In genomic region chr1:189678779-189679178, GRCh38 we compare ENCODE assay signal across 14 cellular contexts.
DNase-seq lines count a peak whose midpoint lies in the region; ATAC-seq and TF ChIP-seq lines count a peak whose summit lies in the region.
"Had no signal": no experiment of that assay in that cellular context is flagged by ENCODE, and none has a peak within 500 bp of the region (broad histone marks: within the 10 kb centered on the region; RNA-seq: fewer than 3 reads in every experiment).

No MANE protein-coding gene starts in this region.

- POLR2A ChIA-PET in Panc1 (lab: Charles Lee): no interaction called here
- POLR2A ChIA-PET in CD4-positive, alpha-beta T cell (lab: Charles Lee): no interaction called here

- no peak overlapping the region for H3K4me2 ChIP-seq in hepatocyte

- no peaks in the 10 kb centered on the region for H4K20me1 ChIP-seq in hepatocyte (ENCODE audit: insufficient read depth, poor library complexity, severe bottlenecking)

- no peak for TF ChIP-seq POLR2A in heart left ventricle (IDR thresholded peaks at IDR 0.05)

- H3K36me3 ChIP-seq in cardiac muscle cell (no peaks in the 10 kb centered on the region), heart left ventricle (no peaks in the 10 kb centered on the region), Panc1 (ENCODE audit: control insufficient read depth, insufficient read depth, low read length) (no peaks in the 10 kb centered on the region), hepatocyte (replicated peaks; ENCODE audit: insufficient read depth, low read depth) (no peaks in the 10 kb centered on the region)

- no peaks in the 10 kb centered on the region for H3K36me3 Mint-ChIP-seq in CD4-positive, alpha-beta T cell (ENCODE audit: low read depth)
- H3K36me3 Mint-ChIP-seq: stimulated activated memory B cell treated with anti-CD40 and anti-IgM and Interleukin-4, amounts not matched to agents 10 μg/mL and 1 μg/mL and 100 μg/mL, for 72 hours had no signal

- H3K4me3 Mint-ChIP-seq in CD4-positive, alpha-beta T cell: no peak overlapping the region
- H3K4me3 Mint-ChIP-seq: stimulated activated memory B cell treated with anti-CD40 and anti-IgM and Interleukin-4, amounts not matched to agents 10 μg/mL and 1 μg/mL and 100 μg/mL, for 72 hours had no signal

- TF ChIP-seq CTCF in cardiac muscle cell (IDR thresholded peaks at IDR 0.05; ENCODE audit: low read depth, low read length) (peak; percentile 45), heart left ventricle (IDR thresholded peaks at IDR 0.05) (no peak), Panc1 (IDR thresholded peaks at IDR 0.05) (peak; percentile 14; the same call in 1 of the 2 replicates), hepatocyte (IDR thresholded peaks at IDR 0.05; ENCODE audit: poor library complexity) (peak; percentile 17)
- no peak for TF ChIP-seq CTCF in CD4-positive, alpha-beta T cell (IDR thresholded peaks at IDR 0.05)

- H3K4me1 ChIP-seq in cardiac muscle cell (ENCODE audit: low read depth) (no peaks in the 10 kb centered on the region), heart left ventricle (no peaks in the 10 kb centered on the region), Panc1 (ENCODE audit: control insufficient read depth, insufficient read depth, low read length) (no peaks in the 10 kb centered on the region), hepatocyte (ENCODE audit: insufficient read depth) (peaks cover 12% of the 10 kb centered on the region)

- no peaks in the 10 kb centered on the region for H3K27me3 Mint-ChIP-seq in CD4-positive, alpha-beta T cell
- H3K27me3 Mint-ChIP-seq: stimulated activated memory B cell treated with anti-CD40 and anti-IgM and Interleukin-4, amounts not matched to agents 10 μg/mL and 1 μg/mL and 100 μg/mL, for 72 hours had no signal

- ATAC-seq in heart left ventricle: no peak
- ATAC-seq in Panc1: no peak
- ATAC-seq in CD4-positive, alpha-beta T cell (ENCODE audit: poor library complexity): no peak
- ATAC-seq in HG03342 (IDR thresholded peaks at IDR 0.05; ENCODE audit: unreplicated experiment): no peak
- ATAC-seq: sciatic nerve; stimulated activated memory B cell treated with anti-CD40 and anti-IgM and Interleukin-4, amounts not matched to agents 10 μg/mL and 1 μg/mL and 100 μg/mL, for 72 hours had no signal

- no peaks in the 10 kb centered on the region for H3K9me3 ChIP-seq in cardiac muscle cell (ENCODE audit: low read depth)
- no peaks in the 10 kb centered on the region for H3K9me3 ChIP-seq in heart left ventricle
- H3K9me3 ChIP-seq in Panc1 (ENCODE audit: control insufficient read depth, insufficient read depth, low read depth, low read length): no peaks in the 10 kb centered on the region
- H3K9me3 ChIP-seq in hepatocyte (ENCODE audit: low read depth): no peaks in the 10 kb centered on the region
- H3K9me3 ChIP-seq in CD4-positive, alpha-beta T cell (ENCODE audit: control insufficient read depth, low read length): peaks cover 4% of the 10 kb centered on the region

- H3K79me2 ChIP-seq in hepatocyte: no peaks in the 10 kb centered on the region

- H3K27ac ChIP-seq in cardiac muscle cell (no peak overlapping the region), heart left ventricle (no peak overlapping the region), Panc1 (ENCODE audit: low read length) (no peak overlapping the region), hepatocyte (no peak overlapping the region)
- H3K27ac ChIP-seq in CD4-positive, alpha-beta T cell (ENCODE audit: low read depth, low read length): no peak overlapping the region

- H3K4me3 ChIP-seq in cardiac muscle cell (no peak overlapping the region), heart left ventricle (no peak overlapping the region), Panc1 (ENCODE audit: low read depth in 2 of 2, low read length in 2 of 2) (no peak overlapping the region), hepatocyte (no peak overlapping the region)
- H3K4me3 ChIP-seq: lung had no signal

- DNase-seq in cardiac muscle cell (ENCODE audit: low read depth in 1 of 2, low spot score in 1 of 2) (no peak), heart left ventricle (no peak), Panc1 (ENCODE audit: low read depth, low spot score) (no peak), hepatocyte (ENCODE audit: low spot score) (no peak), NCI-H146 treated with DMSO at 0.1 percent for 48 hours (lab: John Stamatoyannopoulos, UW; ENCODE audit: unreplicated experiment) (no peak), putamen (ENCODE audit: low spot score) (no peak)
- no peak for DNase-seq in CD4-positive, alpha-beta T cell
- DNase-seq: activated gamma-delta T cell, aorta, NCI-H2107 had no signal

- H3K27ac Mint-ChIP-seq in CD4-positive, alpha-beta T cell: no peak overlapping the region
- H3K27ac Mint-ChIP-seq: stimulated activated memory B cell treated with anti-CD40 and anti-IgM and Interleukin-4, amounts not matched to agents 10 μg/mL and 1 μg/mL and 100 μg/mL, for 72 hours had no signal

- H3K4me1 Mint-ChIP-seq in CD4-positive, alpha-beta T cell (ENCODE audit: low read depth): no peaks in the 10 kb centered on the region
- H3K4me1 Mint-ChIP-seq: stimulated activated memory B cell treated with anti-CD40 and anti-IgM and Interleukin-4, amounts not matched to agents 10 μg/mL and 1 μg/mL and 100 μg/mL, for 72 hours had no signal

- H3K9me2 ChIP-seq in hepatocyte (replicated peaks; ENCODE audit: insufficient read depth): no peaks in the 10 kb centered on the region

- 91 to 93% (median 92%) methylated on average over 3 of the region's 3 CpGs for WGBS in heart left ventricle, 4 donors
- WGBS in hepatocyte (ENCODE audit: low lambda C conversion rate, missing lambda C conversion rate): 90% methylated on average over 3 of the region's 3 CpGs

- intact Hi-C loops in heart left ventricle (cut with DNase I): no loop called here
- intact Hi-C loops in Panc1 (cut with micrococcal nuclease; ENCODE audit: unreplicated experiment): no loop called here
- intact Hi-C loops in CD4-positive, alpha-beta T cell (cut with DNase I, micrococcal nuclease): no loop called here

- in situ Hi-C loops in Panc1 (cut with HindIII; ENCODE audit: low pct_unique_long_range_greater_than_20kb, low sequenced_read_pairs): no loop called here

- BruUV-seq in Panc1 (replicated peaks; lab: Mats Ljungman, UMichigan): no TSS peak

- CTCF ChIA-PET in Panc1 (lab: Charles Lee): no interaction called here
- CTCF ChIA-PET in CD4-positive, alpha-beta T cell (lab: Charles Lee): no interaction called here

- H3K27me3 ChIP-seq in cardiac muscle cell (no peaks in the 10 kb centered on the region), heart left ventricle (no peaks in the 10 kb centered on the region), Panc1 (ENCODE audit: control insufficient read depth, insufficient read depth, low read length) (no peaks in the 10 kb centered on the region), hepatocyte (no peaks in the 10 kb centered on the region)
- H3K27me3 ChIP-seq in CD4-positive, alpha-beta T cell (ENCODE audit: control insufficient read depth, insufficient read depth, low read length): no peaks in the 10 kb centered on the region

- H3K9me3 Mint-ChIP-seq in CD4-positive, alpha-beta T cell: peaks cover 6% of the 10 kb centered on the region
- H3K9me3 Mint-ChIP-seq: stimulated activated memory B cell treated with anti-CD40 and anti-IgM and Interleukin-4, amounts not matched to agents 10 μg/mL and 1 μg/mL and 100 μg/mL, for 72 hours had no signal

- H2AFZ ChIP-seq in hepatocyte: no peak overlapping the region

Comparison
In these comparisons a context has a peak if more than half of its experiments do, and no peak if none do; other contexts are left out.
1. CTCF ChIP-seq: peak in cardiac muscle cell (single experiment), Panc1 (single experiment) and hepatocyte (single experiment); none in heart left ventricle (0 of 12) and CD4-positive, alpha-beta T cell (single experiment).